31 cellular contexts compared by ENCODE assay signal in genomic region chr1:180508725-180509097, GRCh38. TPM values are rescaled to one million over a fixed set of nuclear protein-coding genes. Genes with fewer than 3 reads are reported as not detected.
"Had no signal": no experiment of that assay in that cellular context is flagged by ENCODE, and none has a peak within 500 bp of the region (broad histone marks: within the 10 kb centered on the region; RNA-seq: fewer than 3 reads in every experiment).

No MANE protein-coding gene starts in this region.

- DNase-seq: hypothalamus; islet precursor cell; left ventricle myocardium inferior; midbrain; mucosa of descending colon; naive thymus-derived CD4-positive, alpha-beta T cell; nucleus accumbens; posterior cingulate gyrus; retina; stimulated activated CD4-positive, alpha-beta T cell treated with anti-CD3 and anti-CD28 coated beads, Interleukin-12 subunit alpha, Interleukin-12 subunit beta, amount 100 ng/mL, for 4 hours; stimulated activated CD4-positive, alpha-beta T cell treated with anti-CD3 and anti-CD28 coated beads, Interleukin-15, amount 100 ng/mL, for 24 hours; stimulated activated CD4-positive, alpha-beta T cell treated with anti-CD3 and anti-CD28 coated beads, Interleukin-2, amount 100 ng/mL, for 24 hours; stimulated activated CD4-positive, alpha-beta T cell treated with anti-CD3 and anti-CD28 coated beads, Interleukin-4, amount 100 ng/mL, for 1 hour; stimulated activated naive B cell treated with anti-CD40 and anti-IgM and Interleukin-4, amounts not matched to agents 10 μg/mL and 1 μg/mL and 100 μg/mL, for 72 hours; stimulated activated naive CD8-positive, alpha-beta T cell treated with anti-CD3 and anti-CD28 coated beads, Interleukin-15, Interleukin-2, amounts not matched to agents 100 U/mL and 50 U/mL, for 24 hours; stomach had no signal

- ATAC-seq: mucosa of descending colon; naive thymus-derived CD4-positive, alpha-beta T cell; sciatic nerve; stimulated activated naive B cell treated with anti-CD40 and anti-IgM and Interleukin-4, amounts not matched to agents 10 μg/mL and 1 μg/mL and 100 μg/mL, for 72 hours; stimulated activated naive CD8-positive, alpha-beta T cell treated with anti-CD3 and anti-CD28 coated beads, Interleukin-15, Interleukin-2, amounts not matched to agents 100 U/mL and 50 U/mL, for 24 hours had no signal

- H3K36me3 ChIP-seq: left ventricle myocardium inferior, pancreas, prostate gland, stomach, suprapubic skin, tibial nerve, vagina had no signal

- H3K4me3 ChIP-seq: left ventricle myocardium inferior, mucosa of descending colon, pancreas, prostate gland, skin epidermis, stomach, suprapubic skin, tibial nerve, vagina had no signal

- H3K27ac ChIP-seq: left ventricle myocardium inferior, pancreas, prostate gland, skin epidermis, stomach, suprapubic skin, tibial nerve, vagina had no signal

- H3K4me1 ChIP-seq: prostate gland, suprapubic skin, vagina had no signal

- H3K9me3 ChIP-seq: left ventricle myocardium inferior, mucosa of descending colon, pancreas, prostate gland, stomach, suprapubic skin, tibial nerve, vagina had no signal

- H3K27me3 ChIP-seq: pancreas, stomach, suprapubic skin, tibial nerve, vagina had no signal

- FAIRE-seq: pancreas had no signal

RNA-seq across cellular contexts. Expression of gene OVAAL, which starts 50.1 kb away (rescaled TPM):
- total RNA-seq: kidney epithelial cell; lower leg skin; lung microvascular endothelial cell; mesenteric fat pad; mucosa of descending colon; naive thymus-derived CD4-positive, alpha-beta T cell; natural killer cell treated with Interleukin-12 subunit alpha and Interleukin-12 subunit beta and Interleukin-15 and Interleukin-18, amount 100 ng/mL, for 72 hours; osteoblast; pancreas; sciatic nerve; stomach; suprapubic skin; tibial nerve; vagina had no signal
- polyA plus RNA-seq: naive thymus-derived CD4-positive, alpha-beta T cell; neural cell; pancreas; stomach; urinary bladder had no signal
